Comparison of ENCODE assay signal across 15 cellular contexts in genomic region chr2:106547104-106547503, GRCh38. TPM values are rescaled to one million over a fixed set of nuclear protein-coding genes. Genes with fewer than 3 reads are reported as not detected.
DNase-seq lines count a peak whose midpoint lies in the region; ATAC-seq and TF ChIP-seq lines count a peak whose summit lies in the region.
"Had no signal": no experiment of that assay in that cellular context is flagged by ENCODE, and none has a peak within 500 bp of the region (broad histone marks: within the 10 kb centered on the region; RNA-seq: fewer than 3 reads in every experiment).

No MANE protein-coding gene starts in this region.

- CTCF ChIA-PET in activated CD4-positive, alpha-beta memory T cell treated with anti-CD3 and anti-CD28 coated beads, Interleukin-2, amount 10 ng/mL, durations not matched to agents 7 days and 5 days (lab: Charles Lee), result interaction anchor here (1.2 kb wide), 1 partner anchor 35 kb away, joined by 5 read pairs; no protein-coding TSS in a partner anchor

- WGBS in sigmoid colon, 2 donors, result 38 to 61% methylated on average over 11 of the region's 11 CpGs

- H3K4me1 ChIP-seq in lower lobe of right lung (no peaks in the 10 kb centered on the region), sigmoid colon (peaks cover 0 to 17% (median 8%) of the 10 kb centered on the region in 4 donors)
- H3K4me1 ChIP-seq: BE2C, Peyer's patch had no signal

- POLR2A ChIA-PET in activated CD4-positive, alpha-beta memory T cell treated with anti-CD3 and anti-CD28 coated beads, Interleukin-2, amount 10 ng/mL, durations not matched to agents 7 days and 5 days (lab: Charles Lee), result no interaction called here

- H3K9me3 ChIP-seq in MG63, result no peaks in the 10 kb centered on the region
- no peaks in the 10 kb centered on the region for H3K9me3 ChIP-seq in lower lobe of right lung
- no peaks in the 10 kb centered on the region for H3K9me3 ChIP-seq in sigmoid colon
- H3K9me3 ChIP-seq: BE2C, Peyer's patch had no signal

- H3K4me3 Mint-ChIP-seq in dendritic cell treated with granulocyte-macrophage colony-stimulating factor and Interleukin-4, amounts not matched to agents 40 ng/mL and 50 ng/mL, for 4 days, result no peak overlapping the region
- H3K4me3 Mint-ChIP-seq in activated CD4-positive, alpha-beta memory T cell treated with anti-CD3 and anti-CD28 coated beads, Interleukin-2, amount 10 ng/mL, durations not matched to agents 7 days and 5 days, result no peak overlapping the region
- H3K4me3 Mint-ChIP-seq: CD8-positive, alpha-beta memory T cell had no signal

- H3K27me3 ChIP-seq in MG63 (no peaks in the 10 kb centered on the region; the same call in 1 of the 2 replicates), lower lobe of right lung (ENCODE audit: low read depth) (no peaks in the 10 kb centered on the region), sigmoid colon (peaks cover 0 to 7% (median 0%) of the 10 kb centered on the region in 3 donors)
- H3K27me3 ChIP-seq: BE2C, Peyer's patch had no signal

- H3K27ac Mint-ChIP-seq in dendritic cell treated with granulocyte-macrophage colony-stimulating factor and Interleukin-4, amounts not matched to agents 40 ng/mL and 50 ng/mL, for 4 days, result peak overlapping the region; percentile 82
- no peak overlapping the region for H3K27ac Mint-ChIP-seq in activated CD4-positive, alpha-beta memory T cell treated with anti-CD3 and anti-CD28 coated beads, Interleukin-2, amount 10 ng/mL, durations not matched to agents 7 days and 5 days
- H3K27ac Mint-ChIP-seq: CD8-positive, alpha-beta memory T cell had no signal

- no peaks in the 10 kb centered on the region for H3K36me3 Mint-ChIP-seq in dendritic cell treated with granulocyte-macrophage colony-stimulating factor and Interleukin-4, amounts not matched to agents 40 ng/mL and 50 ng/mL, for 4 days (ENCODE audit: low read depth)
- H3K36me3 Mint-ChIP-seq in activated CD4-positive, alpha-beta memory T cell treated with anti-CD3 and anti-CD28 coated beads, Interleukin-2, amount 10 ng/mL, durations not matched to agents 7 days and 5 days (ENCODE audit: low read depth), result no peaks in the 10 kb centered on the region
- H3K36me3 Mint-ChIP-seq: CD8-positive, alpha-beta memory T cell had no signal

- no peak for TF ChIP-seq EP300 in sigmoid colon (IDR thresholded peaks at IDR 0.05)

- H3K4me1 Mint-ChIP-seq in dendritic cell treated with granulocyte-macrophage colony-stimulating factor and Interleukin-4, amounts not matched to agents 40 ng/mL and 50 ng/mL, for 4 days (ENCODE audit: low read depth), result peaks cover 43% of the 10 kb centered on the region
- H3K4me1 Mint-ChIP-seq in activated CD4-positive, alpha-beta memory T cell treated with anti-CD3 and anti-CD28 coated beads, Interleukin-2, amount 10 ng/mL, durations not matched to agents 7 days and 5 days, result peaks cover 1% of the 10 kb centered on the region

- no peak overlapping the region for H3K27ac ChIP-seq in lower lobe of right lung
- no peak overlapping the region for H3K27ac ChIP-seq in sigmoid colon
- H3K27ac ChIP-seq: Peyer's patch had no signal

- intact Hi-C loops in dendritic cell treated with granulocyte-macrophage colony-stimulating factor and Interleukin-4, amounts not matched to agents 40 ng/mL and 50 ng/mL, for 4 days (cut with micrococcal nuclease), result loop anchor here (10.0 kb wide), 1 partner anchor 302 kb away; no protein-coding TSS in a partner anchor
- intact Hi-C loops in lower lobe of right lung (cut with DNase I) (no loop called here), sigmoid colon (cut with DNase I) (no loop called here)

- peaks cover 10% of the 10 kb centered on the region for H3K27me3 Mint-ChIP-seq in dendritic cell treated with granulocyte-macrophage colony-stimulating factor and Interleukin-4, amounts not matched to agents 40 ng/mL and 50 ng/mL, for 4 days
- peaks cover 16% of the 10 kb centered on the region for H3K27me3 Mint-ChIP-seq in activated CD4-positive, alpha-beta memory T cell treated with anti-CD3 and anti-CD28 coated beads, Interleukin-2, amount 10 ng/mL, durations not matched to agents 7 days and 5 days

- ATAC-seq in lower lobe of right lung (no peak), HG03135 (IDR thresholded peaks at IDR 0.05; ENCODE audit: unreplicated experiment) (no peak)

- no peak for TF ChIP-seq POLR2A in sigmoid colon (IDR thresholded peaks at IDR 0.05)

- TF ChIP-seq CTCF in lower lobe of right lung (IDR thresholded peaks at IDR 0.05) (no peak), sigmoid colon (IDR thresholded peaks at IDR 0.05) (no peak)

- no peak overlapping the region for H3K4me3 ChIP-seq in MG63
- H3K4me3 ChIP-seq in lower lobe of right lung, result no peak overlapping the region
- H3K4me3 ChIP-seq in sigmoid colon, result peak overlapping the region in 1 of 4 donors; percentile 11
- H3K4me3 ChIP-seq: Peyer's patch had no signal

- H3K36me3 ChIP-seq in MG63 (no peaks in the 10 kb centered on the region), lower lobe of right lung (no peaks in the 10 kb centered on the region), sigmoid colon (no peaks in the 10 kb centered on the region)
- H3K36me3 ChIP-seq: BE2C, Peyer's patch had no signal

- H3K9me3 Mint-ChIP-seq in dendritic cell treated with granulocyte-macrophage colony-stimulating factor and Interleukin-4, amounts not matched to agents 40 ng/mL and 50 ng/mL, for 4 days, result no peaks in the 10 kb centered on the region
- H3K9me3 Mint-ChIP-seq in activated CD4-positive, alpha-beta memory T cell treated with anti-CD3 and anti-CD28 coated beads, Interleukin-2, amount 10 ng/mL, durations not matched to agents 7 days and 5 days, result no peaks in the 10 kb centered on the region
- H3K9me3 Mint-ChIP-seq: CD8-positive, alpha-beta memory T cell had no signal

- DNase-seq in MG63 (peak; percentile 5), lower lobe of right lung (peak; percentile 51), sigmoid colon (peak; percentile 69), germinal center (ENCODE audit: low spot score) (no peak)
- no peak for DNase-seq in activated CD4-positive, alpha-beta memory T cell treated with anti-CD3 and anti-CD28 coated beads, Interleukin-2, amount 10 ng/mL, durations not matched to agents 7 days and 5 days
- DNase-seq: BE2C; CD8-positive, alpha-beta memory T cell; H7; NCI-H187 treated with DMSO at 0.1 percent for 48 hours; NCI-H446 treated with DMSO at 0.1 percent for 48 hours; Peyer's patch; SHP77 treated with DMSO at 0.1 percent for 48 hours had no signal

RNA-seq across cellular contexts. Expression of gene CD8B2, which starts 59.9 kb away (rescaled TPM):
- not detected in 2 replicates for total RNA-seq in MG63 (2014; rRNA removed; shearing (Covaris generic); ENCODE audit: low replicate concordance)
- total RNA-seq in lower lobe of right lung (0.21 TPM), sigmoid colon (not detected)
- polyA plus RNA-seq in sigmoid colon, result 1 to 10 TPM in 1 of 3 donors, under 1 TPM in 1, not detected in 1; under 0.01 to 1.5 TPM
- not detected for total RNA-seq in activated CD4-positive, alpha-beta memory T cell treated with anti-CD3 and anti-CD28 coated beads, Interleukin-2, amount 10 ng/mL, durations not matched to agents 7 days and 5 days
- total RNA-seq: H7 had no signal
- polyA plus RNA-seq: AG04450 had no signal

Comparison
In these comparisons a context has a peak if more than half of its experiments do, and no peak if none do; other contexts are left out.
1. DNase-seq: peak in MG63 (single experiment), lower lobe of right lung (single experiment) and sigmoid colon (single experiment); none in activated CD4-positive, alpha-beta memory T cell treated with anti-CD3 and anti-CD28 coated beads, Interleukin-2, amount 10 ng/mL, durations not matched to agents 7 days and 5 days (single experiment) and germinal center (single experiment).